ENCODE assay signal across 8 cellular contexts in genomic region chr15:74099963-74100733, GRCh38. TPM values are rescaled to one million over a fixed set of nuclear protein-coding genes. Genes with fewer than 3 reads are reported as not detected.
DNase-seq lines count a peak whose midpoint lies in the region; ATAC-seq, FAIRE-seq and TF ChIP-seq lines count a peak whose summit lies in the region.
"Not testable (repeated sequence)": the region's sequence is repeated elsewhere in the genome, so short reads cannot be mapped to it uniquely, and the experiment has no call there.

No MANE protein-coding gene starts in this region.

- not testable (repeated sequence) for FAIRE-seq in H54 (lab: Jason Lieb, UNC)

- not testable (repeated sequence) for TF ChIP-seq CTCF in choroid plexus epithelial cell (conservative IDR thresholded peaks at IDR 0.05; ENCODE audit: low read depth, low read length)

- CTCF ChIA-PET in activated CD4-positive, alpha-beta memory T cell treated with anti-CD3 and anti-CD28 coated beads, Interleukin-2, amount 10 ng/mL, durations not matched to agents 7 days and 5 days (lab: Charles Lee): not testable (repeated sequence)

- H3K9me3 Mint-ChIP-seq in activated CD4-positive, alpha-beta memory T cell treated with anti-CD3 and anti-CD28 coated beads, Interleukin-2, amount 10 ng/mL, durations not matched to agents 7 days and 5 days; stimulated activated naive B cell treated with anti-CD40 and anti-IgM and Interleukin-4, amounts not matched to agents 10 μg/mL and 1 μg/mL and 100 μg/mL, for 72 hours: not testable (repeated sequence)

- POLR2A ChIA-PET in activated CD4-positive, alpha-beta memory T cell treated with anti-CD3 and anti-CD28 coated beads, Interleukin-2, amount 10 ng/mL, durations not matched to agents 7 days and 5 days (lab: Charles Lee): not testable (repeated sequence)

- peak overlapping the region; percentile 83 for H3K4me3 Mint-ChIP-seq in activated CD4-positive, alpha-beta memory T cell treated with anti-CD3 and anti-CD28 coated beads, Interleukin-2, amount 10 ng/mL, durations not matched to agents 7 days and 5 days
- H3K4me3 Mint-ChIP-seq in stimulated activated naive B cell treated with anti-CD40 and anti-IgM and Interleukin-4, amounts not matched to agents 10 μg/mL and 1 μg/mL and 100 μg/mL, for 72 hours: peak overlapping the region; percentile 91 to 95

- TF ChIP-seq POLR2A in H54 (IDR thresholded peaks at IDR 0.05; ENCODE audit: low read depth, low read length): not testable (repeated sequence)

- peak; percentile 95 to 96 for ATAC-seq in stimulated activated naive B cell treated with anti-CD40 and anti-IgM and Interleukin-4, amounts not matched to agents 10 μg/mL and 1 μg/mL and 100 μg/mL, for 72 hours (replicated peaks)

- H3K4me3 ChIP-seq in Jurkat, Clone E6-1 (ENCODE audit: low read length): peak overlapping the region; percentile 16; the same call in 1 of the 2 replicates
- H3K4me3 ChIP-seq in choroid plexus epithelial cell (ENCODE audit: low read depth, low read length): peak overlapping the region; percentile 49
- peak overlapping the region; percentile 33 for H3K4me3 ChIP-seq in iPS-11a (ENCODE audit: low read depth, low read length)

- H3K4me1 Mint-ChIP-seq in activated CD4-positive, alpha-beta memory T cell treated with anti-CD3 and anti-CD28 coated beads, Interleukin-2, amount 10 ng/mL, durations not matched to agents 7 days and 5 days; stimulated activated naive B cell treated with anti-CD40 and anti-IgM and Interleukin-4, amounts not matched to agents 10 μg/mL and 1 μg/mL and 100 μg/mL, for 72 hours: not testable (repeated sequence)

- DNase-seq in ELF-1 (ENCODE audit: low read depth, low spot score) (peak; percentile 97), H54 (ENCODE audit: insufficient read length, low spot score) (peak; percentile 50), choroid plexus epithelial cell (ENCODE audit: low read depth) (peak; percentile 93), pons (ENCODE audit: low spot score) (peak; percentile 85)
- DNase-seq in Jurkat, Clone E6-1 (ENCODE audit: low read depth, low spot score): not testable (repeated sequence)
- peak; percentile 86 for DNase-seq in activated CD4-positive, alpha-beta memory T cell treated with anti-CD3 and anti-CD28 coated beads, Interleukin-2, amount 10 ng/mL, durations not matched to agents 7 days and 5 days
- DNase-seq in stimulated activated naive B cell treated with anti-CD40 and anti-IgM and Interleukin-4, amounts not matched to agents 10 μg/mL and 1 μg/mL and 100 μg/mL, for 72 hours: peak; percentile 84

- H3K27me3 Mint-ChIP-seq in activated CD4-positive, alpha-beta memory T cell treated with anti-CD3 and anti-CD28 coated beads, Interleukin-2, amount 10 ng/mL, durations not matched to agents 7 days and 5 days; stimulated activated naive B cell treated with anti-CD40 and anti-IgM and Interleukin-4, amounts not matched to agents 10 μg/mL and 1 μg/mL and 100 μg/mL, for 72 hours: not testable (repeated sequence)

- peak overlapping the region; percentile 74 for H3K27ac Mint-ChIP-seq in activated CD4-positive, alpha-beta memory T cell treated with anti-CD3 and anti-CD28 coated beads, Interleukin-2, amount 10 ng/mL, durations not matched to agents 7 days and 5 days
- peak overlapping the region; percentile 93 for H3K27ac Mint-ChIP-seq in stimulated activated naive B cell treated with anti-CD40 and anti-IgM and Interleukin-4, amounts not matched to agents 10 μg/mL and 1 μg/mL and 100 μg/mL, for 72 hours

- not testable (repeated sequence) for H3K36me3 Mint-ChIP-seq in activated CD4-positive, alpha-beta memory T cell treated with anti-CD3 and anti-CD28 coated beads, Interleukin-2, amount 10 ng/mL, durations not matched to agents 7 days and 5 days (ENCODE audit: low read depth); stimulated activated naive B cell treated with anti-CD40 and anti-IgM and Interleukin-4, amounts not matched to agents 10 μg/mL and 1 μg/mL and 100 μg/mL, for 72 hours

RNA-seq across cellular contexts. Expression of gene GOLGA6A, which starts 17.8 kb away (rescaled TPM):
- not detected for polyA plus RNA-seq in Jurkat, Clone E6-1 (2012; ENCODE audit: insufficient read depth, insufficient read length)
- not detected for total RNA-seq in activated CD4-positive, alpha-beta memory T cell treated with anti-CD3 and anti-CD28 coated beads, Interleukin-2, amount 10 ng/mL, durations not matched to agents 7 days and 5 days

RNA-seq across cellular contexts. Expression of gene ISLR2, which starts 30.2 kb away (rescaled TPM):
- polyA plus RNA-seq in Jurkat, Clone E6-1 (2012; ENCODE audit: insufficient read depth, insufficient read length): not detected
- total RNA-seq in activated CD4-positive, alpha-beta memory T cell treated with anti-CD3 and anti-CD28 coated beads, Interleukin-2, amount 10 ng/mL, durations not matched to agents 7 days and 5 days: under 1 TPM in 1 of 2 experiments, not detected in 1; 0.08 TPM
